1 cellular context compared by ENCODE assay signal in the genomic region with DNA sequence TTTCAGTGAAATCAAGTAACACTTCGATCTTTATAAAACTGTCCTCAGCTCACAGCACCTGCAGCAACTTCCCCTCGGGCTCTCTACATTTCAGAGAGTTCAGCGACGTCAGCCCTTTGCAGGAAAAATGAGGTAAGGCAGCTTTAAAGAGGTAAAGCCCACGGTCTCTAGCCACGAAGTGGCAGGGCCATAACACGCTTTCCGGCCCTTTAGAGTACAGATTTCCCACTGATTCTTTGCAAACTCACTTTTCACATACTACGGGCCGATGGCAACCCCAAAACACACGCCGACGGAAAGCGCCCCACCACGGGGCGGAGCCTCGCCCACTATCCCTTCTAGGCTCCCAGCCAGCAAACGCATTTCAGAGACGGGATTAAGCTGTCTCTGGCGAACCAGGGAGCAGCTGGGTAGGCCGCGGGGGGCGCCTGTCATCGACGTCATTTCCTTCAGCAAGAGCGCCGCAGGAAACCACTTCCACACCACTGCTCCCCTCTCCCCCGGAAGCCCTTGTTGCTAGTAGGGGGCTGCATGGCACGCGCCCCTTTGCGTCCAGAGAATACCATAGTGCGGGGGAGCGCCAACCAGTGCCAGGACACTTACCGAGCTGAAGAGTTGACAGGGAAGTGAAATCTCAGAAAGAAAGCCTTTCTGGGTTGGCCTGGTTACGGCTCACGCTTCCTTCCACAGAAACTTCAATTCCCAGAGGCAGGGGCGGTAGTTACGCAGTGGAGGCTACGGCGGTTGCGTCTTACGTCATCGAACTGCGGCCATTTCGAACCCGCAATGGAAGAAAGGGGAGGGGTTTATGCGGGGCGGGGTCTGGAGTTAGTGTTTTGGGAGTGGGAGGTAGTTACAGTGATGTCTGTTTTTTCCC.
TF ChIP-seq lines count a peak whose summit lies in the region.

Gene TRMT10A, minus strand, starts transcription at position 730 of the 877 bp plus-strand sequence. CDS start 4,701 bp downstream, outside the sequence.

TF ChIP-seq in A549, 52 proteins besides CTCF, POLR2A, EP300 and RAD21 (continued from another document):
- TF ChIP-seq, protein P1, sequence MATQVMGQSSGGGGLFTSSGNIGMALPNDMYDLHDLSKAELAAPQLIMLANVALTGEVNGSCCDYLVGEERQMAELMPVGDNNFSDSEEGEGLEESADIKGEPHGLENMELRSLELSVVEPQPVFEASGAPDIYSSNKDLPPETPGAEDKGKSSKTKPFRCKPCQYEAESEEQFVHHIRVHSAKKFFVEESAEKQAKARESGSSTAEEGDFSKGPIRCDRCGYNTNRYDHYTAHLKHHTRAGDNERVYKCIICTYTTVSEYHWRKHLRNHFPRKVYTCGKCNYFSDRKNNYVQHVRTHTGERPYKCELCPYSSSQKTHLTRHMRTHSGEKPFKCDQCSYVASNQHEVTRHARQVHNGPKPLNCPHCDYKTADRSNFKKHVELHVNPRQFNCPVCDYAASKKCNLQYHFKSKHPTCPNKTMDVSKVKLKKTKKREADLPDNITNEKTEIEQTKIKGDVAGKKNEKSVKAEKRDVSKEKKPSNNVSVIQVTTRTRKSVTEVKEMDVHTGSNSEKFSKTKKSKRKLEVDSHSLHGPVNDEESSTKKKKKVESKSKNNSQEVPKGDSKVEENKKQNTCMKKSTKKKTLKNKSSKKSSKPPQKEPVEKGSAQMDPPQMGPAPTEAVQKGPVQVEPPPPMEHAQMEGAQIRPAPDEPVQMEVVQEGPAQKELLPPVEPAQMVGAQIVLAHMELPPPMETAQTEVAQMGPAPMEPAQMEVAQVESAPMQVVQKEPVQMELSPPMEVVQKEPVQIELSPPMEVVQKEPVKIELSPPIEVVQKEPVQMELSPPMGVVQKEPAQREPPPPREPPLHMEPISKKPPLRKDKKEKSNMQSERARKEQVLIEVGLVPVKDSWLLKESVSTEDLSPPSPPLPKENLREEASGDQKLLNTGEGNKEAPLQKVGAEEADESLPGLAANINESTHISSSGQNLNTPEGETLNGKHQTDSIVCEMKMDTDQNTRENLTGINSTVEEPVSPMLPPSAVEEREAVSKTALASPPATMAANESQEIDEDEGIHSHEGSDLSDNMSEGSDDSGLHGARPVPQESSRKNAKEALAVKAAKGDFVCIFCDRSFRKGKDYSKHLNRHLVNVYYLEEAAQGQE (IDR thresholded peaks at IDR 0.05): no peak
- TF ChIP-seq EHMT2 (IDR thresholded peaks at IDR 0.05; ENCODE audit: low read depth): no peak
